ENCODE assay signal across 1 cellular context in the genomic region with DNA sequence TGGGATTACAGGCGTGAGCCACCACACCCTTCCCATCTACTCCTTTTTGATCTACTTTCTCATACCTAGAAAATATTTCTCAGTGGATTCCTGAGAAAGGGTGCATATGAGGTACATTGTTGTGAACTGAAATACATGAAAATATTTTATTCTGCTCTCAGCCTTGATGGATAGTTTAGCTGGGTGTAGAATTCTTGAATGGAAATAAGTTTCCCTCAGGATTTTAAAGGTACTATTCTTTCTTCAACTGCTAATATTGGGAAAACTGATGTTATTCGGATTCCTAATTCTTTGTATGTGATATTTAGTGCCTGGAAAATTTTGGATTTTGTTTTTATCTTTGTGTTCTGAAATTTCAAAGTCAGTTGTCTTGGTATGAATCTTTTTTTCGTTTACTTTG. TPM values are rescaled to one million over a fixed set of nuclear protein-coding genes. Genes with fewer than 3 reads are reported as not detected.
"Had no signal": no experiment of that assay in that cellular context is flagged by ENCODE, and none has a peak within 500 bp of the region (broad histone marks: within the 10 kb centered on the region; RNA-seq: fewer than 3 reads in every experiment).

No MANE protein-coding gene starts in this region.

RNA-seq across cellular contexts. Expression of gene FAM81A, which starts 9.1 kb away (rescaled TPM):
- polyA plus RNA-seq: naive thymus-derived CD4-positive, alpha-beta T cell had no signal

RNA-seq across cellular contexts. Expression of gene MYO1E, which starts 56.2 kb away (rescaled TPM):
- polyA plus RNA-seq: naive thymus-derived CD4-positive, alpha-beta T cell had no signal
